In the genomic region with DNA sequence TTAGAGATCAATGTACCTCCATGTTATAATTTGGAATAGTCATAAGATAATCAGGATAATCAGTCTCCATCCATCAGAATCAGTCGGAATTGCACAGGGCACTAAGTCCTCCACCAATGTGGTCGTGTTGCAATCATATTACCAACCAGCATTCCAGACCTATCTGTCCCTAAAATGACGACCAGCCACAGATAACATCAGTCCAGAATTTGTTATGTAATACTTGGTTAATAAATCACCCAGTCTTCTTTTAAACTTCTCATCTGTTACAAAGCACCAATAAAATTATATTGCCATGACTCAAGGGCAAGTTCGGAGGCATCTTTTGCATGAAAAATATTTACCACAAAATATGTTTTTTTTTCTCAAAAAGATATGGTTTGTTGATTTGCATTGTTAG, we compare ENCODE assay signal across 17 cellular contexts. TPM values are rescaled to one million over a fixed set of nuclear protein-coding genes. Genes with fewer than 3 reads are reported as not detected.
DNase-seq lines count a peak whose midpoint lies in the region; ATAC-seq and TF ChIP-seq lines count a peak whose summit lies in the region.
"Had no signal": no experiment of that assay in that cellular context is flagged by ENCODE, and none has a peak within 500 bp of the region (broad histone marks: within the 10 kb centered on the region; RNA-seq: fewer than 3 reads in every experiment).

No MANE protein-coding gene starts in this region.

- no peaks in the 10 kb centered on the region for H4K20me1 ChIP-seq in hepatocyte (ENCODE audit: insufficient read depth, poor library complexity, severe bottlenecking)
- no peaks in the 10 kb centered on the region for H4K20me1 ChIP-seq in smooth muscle cell (ENCODE audit: low read depth)

- H3K27me3 Mint-ChIP-seq in natural killer cell treated with Interleukin-12 subunit alpha and Interleukin-12 subunit beta and Interleukin-15 and Interleukin-18, amount 100 ng/mL, for 72 hours: no peaks in the 10 kb centered on the region
- H3K27me3 Mint-ChIP-seq: type B pancreatic cell had no signal

- no peak overlapping the region for H2AFZ ChIP-seq in hepatocyte
- no peak overlapping the region for H2AFZ ChIP-seq in smooth muscle cell (ENCODE audit: low read depth)

- H3K27ac Mint-ChIP-seq in natural killer cell treated with Interleukin-12 subunit alpha and Interleukin-12 subunit beta and Interleukin-15 and Interleukin-18, amount 100 ng/mL, for 72 hours: no peak overlapping the region
- H3K27ac Mint-ChIP-seq: natural killer cell, type B pancreatic cell had no signal

- H3K9me3 ChIP-seq in hepatocyte (ENCODE audit: low read depth): no peaks in the 10 kb centered on the region
- no peaks in the 10 kb centered on the region for H3K9me3 ChIP-seq in smooth muscle cell (replicated peaks; ENCODE audit: low read depth)
- H3K9me3 ChIP-seq: right atrium auricular region had no signal

- no peaks in the 10 kb centered on the region for H3F3A ChIP-seq in smooth muscle cell (ENCODE audit: low read depth)

- no peaks in the 10 kb centered on the region for H3K9me3 Mint-ChIP-seq in natural killer cell treated with Interleukin-12 subunit alpha and Interleukin-12 subunit beta and Interleukin-15 and Interleukin-18, amount 100 ng/mL, for 72 hours
- H3K9me3 Mint-ChIP-seq: type B pancreatic cell had no signal

- TF ChIP-seq CTCF in hepatocyte (IDR thresholded peaks at IDR 0.05; ENCODE audit: poor library complexity): no peak
- TF ChIP-seq CTCF in smooth muscle cell (IDR thresholded peaks at IDR 0.05; ENCODE audit: borderline replicate concordance, insufficient read depth, poor library complexity, severe bottlenecking): no peak

- H3K4me3 ChIP-seq in hepatocyte: no peak overlapping the region
- H3K4me3 ChIP-seq in smooth muscle cell: no peak overlapping the region
- H3K4me3 ChIP-seq: right atrium auricular region had no signal

- H3K79me2 ChIP-seq in hepatocyte (peaks cover 7% of the 10 kb centered on the region), smooth muscle cell (ENCODE audit: low read depth) (no peaks in the 10 kb centered on the region)

- H3K27ac ChIP-seq in hepatocyte (peak overlapping the region; percentile 64), smooth muscle cell (ENCODE audit: low read depth) (no peak overlapping the region)
- H3K27ac ChIP-seq: right atrium auricular region had no signal

- H3K36me3 ChIP-seq in hepatocyte (replicated peaks; ENCODE audit: insufficient read depth, low read depth) (no peaks in the 10 kb centered on the region), smooth muscle cell (ENCODE audit: low read depth) (no peaks in the 10 kb centered on the region)
- H3K36me3 ChIP-seq: right atrium auricular region had no signal

- 26% methylated on average over 4 of the region's 4 CpGs for WGBS in hepatocyte (ENCODE audit: low lambda C conversion rate, missing lambda C conversion rate)
- WGBS in smooth muscle cell (ENCODE audit: low lambda C conversion rate): 15% methylated on average over 4 of the region's 4 CpGs

- H3K27me3 ChIP-seq in hepatocyte: no peaks in the 10 kb centered on the region
- H3K27me3 ChIP-seq in smooth muscle cell (ENCODE audit: low read depth): no peaks in the 10 kb centered on the region
- H3K27me3 ChIP-seq: right atrium auricular region had no signal

- H3K4me2 ChIP-seq in hepatocyte (peak overlapping the region; percentile 16), smooth muscle cell (peak overlapping the region; percentile 25)

- H3K36me3 Mint-ChIP-seq in natural killer cell treated with Interleukin-12 subunit alpha and Interleukin-12 subunit beta and Interleukin-15 and Interleukin-18, amount 100 ng/mL, for 72 hours: no peaks in the 10 kb centered on the region
- H3K36me3 Mint-ChIP-seq: natural killer cell had no signal

- peak; percentile 45 for DNase-seq in ELR (ENCODE audit: low read depth)
- peak; percentile 21 for DNase-seq in NCI-H460 (ENCODE audit: extremely low read depth, low read depth)
- DNase-seq in hepatocyte (ENCODE audit: low spot score): peak; percentile 56
- no peak for DNase-seq in smooth muscle cell (lab: John Stamatoyannopoulos, UW; ENCODE audit: unreplicated experiment)
- DNase-seq in stimulated activated naive CD4-positive, alpha-beta T cell (lab: John Stamatoyannopoulos, UW): no peak
- DNase-seq in natural killer cell treated with Interleukin-12 subunit alpha and Interleukin-12 subunit beta and Interleukin-15 and Interleukin-18, amount 100 ng/mL, for 72 hours (ENCODE audit: low spot score): no peak
- DNase-seq: activated gamma-delta T cell treated with Interleukin-2 at 50 U/mL for 16 hours; DMS53; left ventricle myocardium superior; natural killer cell; NCI-H2081; stimulated activated CD4-positive, alpha-beta T cell treated with anti-CD3 and anti-CD28 coated beads, Interleukin-4, amount 100 ng/mL, for 1 hour had no signal

- H3K4me3 Mint-ChIP-seq in natural killer cell treated with Interleukin-12 subunit alpha and Interleukin-12 subunit beta and Interleukin-15 and Interleukin-18, amount 100 ng/mL, for 72 hours: no peak overlapping the region
- H3K4me3 Mint-ChIP-seq: natural killer cell, type B pancreatic cell had no signal

- H3K9ac ChIP-seq in smooth muscle cell (ENCODE audit: low read depth): no peak overlapping the region

- no peak for ATAC-seq in GM21390 (IDR thresholded peaks at IDR 0.05; ENCODE audit: unreplicated experiment)
- ATAC-seq in natural killer cell treated with Interleukin-12 subunit alpha and Interleukin-12 subunit beta and Interleukin-15 and Interleukin-18, amount 100 ng/mL, for 72 hours: no peak
- ATAC-seq in GM18498 (IDR thresholded peaks at IDR 0.05; ENCODE audit: unreplicated experiment): no peak
- ATAC-seq: left ventricle myocardium superior, natural killer cell had no signal

- no peaks in the 10 kb centered on the region for H3K9me2 ChIP-seq in hepatocyte (replicated peaks; ENCODE audit: insufficient read depth)

- no peaks in the 10 kb centered on the region for H3K4me1 Mint-ChIP-seq in natural killer cell treated with Interleukin-12 subunit alpha and Interleukin-12 subunit beta and Interleukin-15 and Interleukin-18, amount 100 ng/mL, for 72 hours (ENCODE audit: low read depth in 2 of 2)
- H3K4me1 Mint-ChIP-seq: natural killer cell had no signal

- peaks cover 16% of the 10 kb centered on the region for H3K4me1 ChIP-seq in hepatocyte (ENCODE audit: insufficient read depth)
- H3K4me1 ChIP-seq in smooth muscle cell (ENCODE audit: low read depth): peaks cover 2% of the 10 kb centered on the region
- H3K4me1 ChIP-seq: right atrium auricular region had no signal

RNA-seq across cellular contexts. Expression of a gene that starts 29.4 kb away (rescaled TPM):
- total RNA-seq in NCI-H460 (2014; rRNA removed; shearing (Covaris generic)): not detected in 2 replicates
- not detected in 2 replicates for polyA plus RNA-seq in NCI-H460 (2014; cell fraction: nucleus; rRNA removed)
- 70.8 and 77.5 TPM in 2 replicates for total RNA-seq in hepatocyte
- 24.5 and 26.5 TPM in 2 replicates for polyA plus RNA-seq in hepatocyte
- total RNA-seq in smooth muscle cell: 4.7 and 10.4 TPM in 2 replicates
- polyA plus RNA-seq in smooth muscle cell: 1.3 and 2.3 TPM in 2 replicates
- not detected for total RNA-seq in natural killer cell treated with Interleukin-12 subunit alpha and Interleukin-12 subunit beta and Interleukin-15 and Interleukin-18, amount 100 ng/mL, for 72 hours
- total RNA-seq: natural killer cell; T-helper 1 cell treated with Interleukin-12 subunit alpha and Interleukin-12 subunit beta and Interleukin-4 antibody, amounts not matched to agents 30 ng/mL and 1 ng/mL, for 36 hours had no signal

Comparison
In these comparisons a context has a peak if more than half of its experiments do, and no peak if none do; other contexts are left out.
1. DNase-seq: peak in ELR (single experiment), NCI-H460 (single experiment) and hepatocyte (single experiment); none in smooth muscle cell (single experiment), stimulated activated naive CD4-positive, alpha-beta T cell (0 of 6) and natural killer cell treated with Interleukin-12 subunit alpha and Interleukin-12 subunit beta and Interleukin-15 and Interleukin-18, amount 100 ng/mL, for 72 hours (single experiment).